8 cellular contexts compared by ENCODE assay signal in the genomic region with DNA sequence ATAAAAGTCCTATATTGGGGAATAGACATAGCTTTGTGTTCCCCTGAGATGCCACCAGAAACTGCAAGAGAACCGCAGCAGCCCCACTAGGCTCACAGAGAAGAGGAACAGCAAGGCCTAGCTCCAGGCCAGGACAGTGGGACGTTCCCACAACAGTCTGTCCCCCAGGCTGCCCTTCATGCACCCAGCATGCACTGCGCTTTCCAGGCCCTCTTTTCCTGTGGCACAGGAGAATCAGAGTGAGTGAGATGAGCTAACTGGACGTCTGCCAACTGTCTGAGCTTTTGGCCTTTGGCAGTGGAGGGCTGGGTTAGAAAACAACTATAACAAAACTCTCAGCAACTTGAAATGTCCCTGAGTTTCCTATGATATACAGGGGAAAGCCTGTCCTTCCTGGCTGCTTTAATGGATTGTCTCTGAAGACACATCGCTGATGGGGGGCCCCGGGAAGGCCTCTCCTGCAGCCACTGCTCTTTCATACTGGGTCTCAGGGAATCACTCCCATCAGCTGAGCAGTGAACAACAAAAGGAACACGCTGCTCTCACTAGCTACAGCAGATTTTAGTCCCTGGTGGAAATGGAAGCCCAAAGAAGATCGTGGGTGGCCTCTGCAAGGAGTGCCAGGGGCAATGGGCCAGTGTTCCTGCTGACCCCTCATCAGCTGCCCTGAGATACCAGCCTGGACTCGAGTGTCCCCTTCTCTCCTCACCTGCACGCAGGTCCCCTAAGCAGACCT. TPM values are rescaled to one million over a fixed set of nuclear protein-coding genes. Genes with fewer than 3 reads are reported as not detected.
A peak's percentile ranks its signal among the peaks of the same experiment; 100 is the strongest.
DNase-seq lines count a peak whose midpoint lies in the region; ATAC-seq, FAIRE-seq and TF ChIP-seq lines count a peak whose summit lies in the region.

No MANE protein-coding gene starts in this region.

- H3K4me2 ChIP-seq in HepG2 (ENCODE audit: low read depth, low read length), result peak overlapping the region; percentile 74

- peak overlapping the region; percentile 19 for H3K9ac ChIP-seq in HepG2 (ENCODE audit: insufficient read depth, low read depth, low read length)

- no peaks in the 10 kb centered on the region for H3K79me2 ChIP-seq in HepG2 (ENCODE audit: insufficient read depth, low read length)

- peak; percentile 85 for FAIRE-seq in HepG2 (lab: Jason Lieb, UNC)

- peaks cover 4% of the 10 kb centered on the region for H3K36me3 Mint-ChIP-seq in central memory CD8-positive, alpha-beta T cell (ENCODE audit: insufficient read depth)
- H3K36me3 Mint-ChIP-seq in activated T-helper 2 cell treated with anti-CD3 and anti-CD28 coated beads, Interferon-gamma antibody, Interleukin-2, Interleukin-4, amounts not matched to agents 10 μg/mL and 5 μg/mL and 100 μg/mL, durations not matched to agents 14 hours and 24 hours and 36 hours (ENCODE audit: low read depth), result peaks cover 6% of the 10 kb centered on the region

- TF ChIP-seq CTCF in A673 (conservative IDR thresholded peaks at IDR 0.05; ENCODE audit: low read depth, low read length), result no peak
- TF ChIP-seq CTCF in HepG2 (CRISPR knock-in tag; IDR thresholded peaks at IDR 0.05), result no peak

- in situ Hi-C loops in HepG2 (cut with HindIII; ENCODE audit: extremely low pct_ligation_motif_present, low pct_unique_long_range_greater_than_20kb), result loop anchor here (10.0 kb wide), 1 partner anchor 152 kb away; no protein-coding TSS in a partner anchor

- peak; percentile 52 for DNase-seq in A673 (ENCODE audit: low spot score)
- peak; percentile 39 for DNase-seq in NCI-H1694 (lab: John Stamatoyannopoulos, UW)
- no peak for DNase-seq in central memory CD8-positive, alpha-beta T cell (ENCODE audit: low spot score in 2 of 2)
- DNase-seq in HepG2 (ENCODE audit: low spot score), result peak; percentile 81
- DNase-seq in NAMALWA (ENCODE audit: low spot score), result no peak
- DNase-seq in activated T-helper 2 cell treated with anti-CD3 and anti-CD28 coated beads, Interferon-gamma antibody, Interleukin-2, Interleukin-4, amounts not matched to agents 10 μg/mL and 5 μg/mL and 100 μg/mL, durations not matched to agents 14 hours and 24 hours and 36 hours (ENCODE audit: low spot score), result no peak

- CTCF ChIA-PET in A673 (lab: Charles Lee) (no interaction called here), HepG2 (lab: Yijun Ruan, JAX; ENCODE audit: low intra/inter-chr PET ratio, low total read pairs) (no interaction called here)

- peaks cover 3% of the 10 kb centered on the region for H3K27me3 Mint-ChIP-seq in central memory CD8-positive, alpha-beta T cell
- no peaks in the 10 kb centered on the region for H3K27me3 Mint-ChIP-seq in activated T-helper 2 cell treated with anti-CD3 and anti-CD28 coated beads, Interferon-gamma antibody, Interleukin-2, Interleukin-4, amounts not matched to agents 10 μg/mL and 5 μg/mL and 100 μg/mL, durations not matched to agents 14 hours and 24 hours and 36 hours (ENCODE audit: low read depth)

- no peak overlapping the region for H3K4me3 Mint-ChIP-seq in central memory CD8-positive, alpha-beta T cell
- H3K4me3 Mint-ChIP-seq in activated T-helper 2 cell treated with anti-CD3 and anti-CD28 coated beads, Interferon-gamma antibody, Interleukin-2, Interleukin-4, amounts not matched to agents 10 μg/mL and 5 μg/mL and 100 μg/mL, durations not matched to agents 14 hours and 24 hours and 36 hours (ENCODE audit: low read depth), result no peak overlapping the region

- TF ChIP-seq POLR2A in HepG2 (IDR thresholded peaks at IDR 0.05; ENCODE audit: insufficient read depth in 1 of 2, low read depth in 2 of 2, low read length in 2 of 2), result peak in 1 of 2 experiments; percentile 40; a peak in 1 of 4 replicates

- intact Hi-C loops in A673 (cut with micrococcal nuclease; ENCODE audit: unreplicated experiment) (no loop called here), HepG2 (cut with micrococcal nuclease; ENCODE audit: unreplicated experiment) (no loop called here)
- intact Hi-C loops in activated T-helper 2 cell treated with anti-CD3 and anti-CD28 coated beads, Interferon-gamma antibody, Interleukin-2, Interleukin-4, amounts not matched to agents 10 μg/mL and 5 μg/mL and 100 μg/mL, durations not matched to agents 14 hours and 24 hours and 36 hours (cut with micrococcal nuclease), result loop anchor here (10.0 kb wide), 4 partner anchors 178 to 608 kb away; a partner anchor contains a TSS

- peaks cover 27% of the 10 kb centered on the region for H3K4me1 Mint-ChIP-seq in central memory CD8-positive, alpha-beta T cell
- peaks cover 30% of the 10 kb centered on the region for H3K4me1 Mint-ChIP-seq in activated T-helper 2 cell treated with anti-CD3 and anti-CD28 coated beads, Interferon-gamma antibody, Interleukin-2, Interleukin-4, amounts not matched to agents 10 μg/mL and 5 μg/mL and 100 μg/mL, durations not matched to agents 14 hours and 24 hours and 36 hours (ENCODE audit: low read depth)

- TF ChIP-seq EP300 in HepG2 (IDR thresholded peaks at IDR 0.05; ENCODE audit: low read depth in 2 of 2, low read length in 2 of 2), result no peak
- TF ChIP-seq EP300 in HepG2 (CRISPR knock-in tag; IDR thresholded peaks at IDR 0.05; ENCODE audit: borderline replicate concordance), result no peak

- H3K27ac ChIP-seq in A673 (ENCODE audit: low read depth, low read length, poor library complexity, severe bottlenecking) (peak overlapping the region; percentile 49), HepG2 (ENCODE audit: extremely low read length, insufficient read depth, low read length) (peak overlapping the region; percentile 48)

- TF ChIP-seq RAD21 in HepG2 (CRISPR knock-in tag; IDR thresholded peaks at IDR 0.05), result no peak

- no peak overlapping the region for H3K4me3 ChIP-seq in A673 (ENCODE audit: low read depth, low read length, poor library complexity, severe bottlenecking)
- peak overlapping the region in 2 of 3 experiments; percentile 23 to 35; a peak in 2 of 6 replicates for H3K4me3 ChIP-seq in HepG2 (replicated peaks in 1 of 3; ENCODE audit: insufficient read depth in 1 of 3, low read depth in 2 of 3, low read length in 3 of 3)

- H3K4me1 ChIP-seq in A673 (ENCODE audit: insufficient read depth, low read length, poor library complexity, severe bottlenecking) (peaks cover 7% of the 10 kb centered on the region), HepG2 (ENCODE audit: insufficient read depth, low read length) (peaks cover 30% of the 10 kb centered on the region)

- H4K20me1 ChIP-seq in HepG2 (ENCODE audit: insufficient read depth, low read length), result no peaks in the 10 kb centered on the region

- no peaks in the 10 kb centered on the region for H3K9me3 Mint-ChIP-seq in central memory CD8-positive, alpha-beta T cell
- H3K9me3 Mint-ChIP-seq in activated T-helper 2 cell treated with anti-CD3 and anti-CD28 coated beads, Interferon-gamma antibody, Interleukin-2, Interleukin-4, amounts not matched to agents 10 μg/mL and 5 μg/mL and 100 μg/mL, durations not matched to agents 14 hours and 24 hours and 36 hours, result no peaks in the 10 kb centered on the region

- H3K36me3 ChIP-seq in A673 (ENCODE audit: insufficient read depth, low read length, poor library complexity, severe bottlenecking), result peaks cover 2% of the 10 kb centered on the region
- H3K36me3 ChIP-seq in HepG2 (replicated peaks in 1 of 2; ENCODE audit: control insufficient read depth in 1 of 2, insufficient read depth in 2 of 2, low read length in 2 of 2), result peaks cover 0 to 4% of the 10 kb centered on the region in 2 experiments; a peak in 2 of 5 replicates

- no peak overlapping the region for H2AFZ ChIP-seq in HepG2 (ENCODE audit: low read length)

- POLR2A ChIA-PET in A673 (lab: Charles Lee; ENCODE audit: low non-redundant PET) (interaction anchor here (0.7 kb wide), 1 partner anchor 24 kb away, joined by 3 read pairs; no protein-coding TSS in a partner anchor), HepG2 (lab: Yijun Ruan, JAX) (interaction anchor here (0.5 kb wide), 1 partner anchor 87 kb away, joined by 3 read pairs; no protein-coding TSS in a partner anchor)

- H3K27me3 ChIP-seq in A673 (replicated peaks; ENCODE audit: insufficient read depth, low read depth, low read length, poor library complexity) (no peaks in the 10 kb centered on the region), HepG2 (ENCODE audit: control insufficient read depth in 1 of 2, insufficient read depth in 2 of 2, low read length in 2 of 2) (no peaks in the 10 kb centered on the region)

- no peak for ATAC-seq in central memory CD8-positive, alpha-beta T cell (replicated peaks; ENCODE audit: extremely low read depth, poor library complexity, severe bottlenecking)
- peak; percentile 70 for ATAC-seq in HepG2
- ATAC-seq in GM19351 (IDR thresholded peaks at IDR 0.05; ENCODE audit: unreplicated experiment), result no peak
- no peak for ATAC-seq in GM19035 (IDR thresholded peaks at IDR 0.05; ENCODE audit: unreplicated experiment)

- 10% methylated on average over 7 of the region's 10 CpGs for WGBS in HepG2 (ENCODE audit: low lambda C conversion rate)

- BruUV-seq in A673 (replicated peaks; lab: Mats Ljungman, UMichigan) (no TSS peak), HepG2 (replicated peaks; lab: Mats Ljungman, UMichigan) (no TSS peak)

- peak overlapping the region; percentile 49 for H3K27ac Mint-ChIP-seq in central memory CD8-positive, alpha-beta T cell (ENCODE audit: low read depth)
- no peak overlapping the region for H3K27ac Mint-ChIP-seq in activated T-helper 2 cell treated with anti-CD3 and anti-CD28 coated beads, Interferon-gamma antibody, Interleukin-2, Interleukin-4, amounts not matched to agents 10 μg/mL and 5 μg/mL and 100 μg/mL, durations not matched to agents 14 hours and 24 hours and 36 hours

- H3K9me3 ChIP-seq in A673 (ENCODE audit: low read depth, low read length, poor library complexity, severe bottlenecking), result no peaks in the 10 kb centered on the region
- H3K9me3 ChIP-seq in HepG2 (ENCODE audit: low read length), result no peaks in the 10 kb centered on the region

RNA-seq across cellular contexts. Expression of a gene that starts 53.5 kb away (rescaled TPM):
- 22.1 and 22.6 TPM in 2 replicates for total RNA-seq in A673 (2021)
- 0.22 and 0.24 TPM in 2 replicates for total RNA-seq in HepG2 (2016; rRNA removed; fragmentation: Illumina TruSeq; extraction: Trizol)
- total RNA-seq in HepG2 (2016; cell fraction: cytosol; rRNA removed; fragmentation: Illumina TruSeq; extraction: Trizol; ENCODE audit: low read depth), result 0.09 TPM in 1 of 2 replicates, not detected in the other
- total RNA-seq in HepG2 (2016; cell fraction: insoluble cytoplasmic fraction; rRNA removed; fragmentation: Illumina TruSeq; extraction: Trizol), result 0.17 and 0.24 TPM in 2 replicates
- total RNA-seq in HepG2 (2016; cell fraction: membrane; rRNA removed; fragmentation: Illumina TruSeq; extraction: Trizol), result 0.12 and 0.21 TPM in 2 replicates
- 0.47 and 1.1 TPM in 2 replicates for total RNA-seq in HepG2 (2016; cell fraction: nucleus; rRNA removed; fragmentation: Illumina TruSeq; extraction: Trizol)
- 0.33 and 0.54 TPM in 2 replicates for polyA plus RNA-seq in HepG2 (2011; rRNA removed)
- 0.18 and 0.35 TPM in 2 replicates for polyA plus RNA-seq in HepG2 (2011; cell fraction: cytosol; rRNA removed)
- polyA plus RNA-seq in HepG2 (2011; cell fraction: nucleus; rRNA removed), result 0.38 and 0.55 TPM in 2 replicates
- polyA plus RNA-seq in HepG2 (2012), result 0.19 and 0.63 TPM in 2 replicates
- 0.01 and 0.31 TPM in 2 replicates for polyA plus RNA-seq in HepG2 (2016; cell fraction: cytosol; fragmentation: Illumina TruSeq; extraction: Trizol; ENCODE audit: low read depth)
- 0.21 and 0.25 TPM in 2 replicates for polyA plus RNA-seq in HepG2 (2016; cell fraction: insoluble cytoplasmic fraction; fragmentation: Illumina TruSeq; extraction: Trizol; ENCODE audit: low read depth)
- 0.03 and 0.16 TPM in 2 replicates for polyA plus RNA-seq in HepG2 (2016; cell fraction: membrane; fragmentation: Illumina TruSeq; extraction: Trizol; ENCODE audit: low read depth)
- 0.69 and 1.5 TPM in 2 replicates for polyA plus RNA-seq in HepG2 (2016; cell fraction: nucleus; fragmentation: Illumina TruSeq; extraction: Trizol; ENCODE audit: insufficient read depth, low read depth)
- 0.50 and 160 TPM in 2 replicates for polyA minus RNA-seq in HepG2 (2011; rRNA and poly(A)+ RNA removed; ENCODE audit: low replicate concordance)
- 1.5 and 2.1 TPM in 2 replicates for polyA minus RNA-seq in HepG2 (2011; cell fraction: cytosol; rRNA and poly(A)+ RNA removed)
- polyA minus RNA-seq in HepG2 (2011; cell fraction: nucleus; rRNA and poly(A)+ RNA removed), result 0.75 and 1.4 TPM in 2 replicates
- total RNA-seq in activated T-helper 2 cell treated with anti-CD3 and anti-CD28 coated beads, Interferon-gamma antibody, Interleukin-2, Interleukin-4, amounts not matched to agents 10 μg/mL and 5 μg/mL and 100 μg/mL, durations not matched to agents 14 hours and 24 hours and 36 hours, result 0.68 and 0.76 TPM in 2 replicates

Comparison
In these comparisons a context has a peak if more than half of its experiments do, and no peak if none do; other contexts are left out.
1. DNase-seq: peak in A673 (single experiment), NCI-H1694 (single experiment) and HepG2 (single experiment); none in central memory CD8-positive, alpha-beta T cell (0 of 2), NAMALWA (single experiment) and activated T-helper 2 cell treated with anti-CD3 and anti-CD28 coated beads, Interferon-gamma antibody, Interleukin-2, Interleukin-4, amounts not matched to agents 10 μg/mL and 5 μg/mL and 100 μg/mL, durations not matched to agents 14 hours and 24 hours and 36 hours (single experiment).
2. RNA of a gene that starts 53.5 kb away (total RNA-seq): 22.1 to 22.6 TPM in A673; 0.68 to 0.76 TPM in activated T-helper 2 cell treated with anti-CD3 and anti-CD28 coated beads, Interferon-gamma antibody, Interleukin-2, Interleukin-4, amounts not matched to agents 10 μg/mL and 5 μg/mL and 100 μg/mL, durations not matched to agents 14 hours and 24 hours and 36 hours and 0.09 to 1.1 TPM in HepG2; every median in the first group is over 10 times any median in the second.